Comparison of ENCODE assay signal across 22 cellular contexts in the genomic region with DNA sequence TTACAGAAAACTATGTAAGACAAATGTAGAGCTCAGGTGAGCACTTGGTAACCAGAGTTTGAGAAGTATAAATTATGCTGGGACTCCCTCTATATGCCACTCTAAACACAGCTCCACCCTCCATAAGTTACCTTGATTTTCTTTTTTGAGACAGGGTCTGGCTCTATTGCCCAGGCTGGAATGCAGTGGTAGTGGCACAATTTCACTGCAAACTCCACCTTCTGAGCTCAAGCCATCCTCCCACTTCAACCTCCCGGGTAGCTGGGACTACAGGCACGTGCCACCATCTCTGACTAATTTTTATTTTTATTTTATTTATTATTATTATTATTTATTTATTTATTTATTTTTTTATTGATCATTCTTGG.
"Had no signal": no experiment of that assay in that cellular context is flagged by ENCODE, and none has a peak within 500 bp of the region (broad histone marks: within the 10 kb centered on the region; RNA-seq: fewer than 3 reads in every experiment).

No MANE protein-coding gene starts in this region.

- DNase-seq: activated CD4-positive, alpha-beta T cell treated with anti-CD3 and anti-CD28 coated beads, Interleukin-2, amount 50 U/mL, for 1 hour; activated CD4-positive, CD25-positive, alpha-beta regulatory T cell treated with anti-CD3 and anti-CD28 coated beads, Interleukin-2, amount 50 U/mL, for 72 hours; activated naive CD4-positive, alpha-beta T cell; activated T-cell treated with anti-CD3 and anti-CD28 coated beads, Interleukin-2, amount 50 U/mL, for 1 hour; heart right ventricle; left colon; mesenchymal stem cell; pancreas; right cardiac atrium; stimulated activated CD4-positive, alpha-beta T cell treated with anti-CD3 and anti-CD28 coated beads, Interleukin-12 subunit alpha, Interleukin-12 subunit beta, amount 100 ng/mL, for 4 hours; stimulated activated CD4-positive, alpha-beta T cell treated with anti-CD3 and anti-CD28 coated beads, Interleukin-4, amount 100 ng/mL, for 4 hours; stimulated activated naive CD8-positive, alpha-beta T cell treated with anti-CD3 and anti-CD28 coated beads, Interleukin-15, Interleukin-2, amounts not matched to agents 100 U/mL and 50 U/mL, for 24 hours; substantia nigra; thyroid gland had no signal

- FAIRE-seq: keratinocyte, pancreas had no signal

- H3K4me3 ChIP-seq: breast epithelium, coronary artery, heart right ventricle, pancreas, thyroid gland had no signal

- H3K4me1 ChIP-seq: breast epithelium, pancreas, thyroid gland had no signal

- H3K27me3 ChIP-seq: breast epithelium, heart right ventricle, neutrophil, pancreas, thyroid gland had no signal

- H3K4me3 Mint-ChIP-seq: endodermal cell, nephron had no signal

- H3K9me3 ChIP-seq: breast epithelium, heart right ventricle, neutrophil, pancreas, thyroid gland had no signal

- H3K36me3 ChIP-seq: breast epithelium had no signal

- H3K27ac ChIP-seq: breast epithelium, coronary artery, epithelial cell of prostate, heart right ventricle, neutrophil, pancreas, thyroid gland had no signal

- H3K27ac Mint-ChIP-seq: activated T-helper 2 cell treated with anti-CD3 and anti-CD28 coated beads, Interferon-gamma antibody, Interleukin-2, Interleukin-4, amounts not matched to agents 10 μg/mL and 5 μg/mL and 100 μg/mL, durations not matched to agents 14 hours and 24 hours and 36 hours had no signal

- H3K9me3 Mint-ChIP-seq: activated T-helper 2 cell treated with anti-CD3 and anti-CD28 coated beads, Interferon-gamma antibody, Interleukin-2, Interleukin-4, amounts not matched to agents 10 μg/mL and 5 μg/mL and 100 μg/mL, durations not matched to agents 14 hours and 24 hours and 36 hours; nephron had no signal

- ATAC-seq: left colon; right cardiac atrium; stimulated activated naive CD8-positive, alpha-beta T cell treated with anti-CD3 and anti-CD28 coated beads, Interleukin-15, Interleukin-2, amounts not matched to agents 100 U/mL and 50 U/mL, for 24 hours had no signal
